ENCODE assay signal across 10 cellular contexts in the genomic region with DNA sequence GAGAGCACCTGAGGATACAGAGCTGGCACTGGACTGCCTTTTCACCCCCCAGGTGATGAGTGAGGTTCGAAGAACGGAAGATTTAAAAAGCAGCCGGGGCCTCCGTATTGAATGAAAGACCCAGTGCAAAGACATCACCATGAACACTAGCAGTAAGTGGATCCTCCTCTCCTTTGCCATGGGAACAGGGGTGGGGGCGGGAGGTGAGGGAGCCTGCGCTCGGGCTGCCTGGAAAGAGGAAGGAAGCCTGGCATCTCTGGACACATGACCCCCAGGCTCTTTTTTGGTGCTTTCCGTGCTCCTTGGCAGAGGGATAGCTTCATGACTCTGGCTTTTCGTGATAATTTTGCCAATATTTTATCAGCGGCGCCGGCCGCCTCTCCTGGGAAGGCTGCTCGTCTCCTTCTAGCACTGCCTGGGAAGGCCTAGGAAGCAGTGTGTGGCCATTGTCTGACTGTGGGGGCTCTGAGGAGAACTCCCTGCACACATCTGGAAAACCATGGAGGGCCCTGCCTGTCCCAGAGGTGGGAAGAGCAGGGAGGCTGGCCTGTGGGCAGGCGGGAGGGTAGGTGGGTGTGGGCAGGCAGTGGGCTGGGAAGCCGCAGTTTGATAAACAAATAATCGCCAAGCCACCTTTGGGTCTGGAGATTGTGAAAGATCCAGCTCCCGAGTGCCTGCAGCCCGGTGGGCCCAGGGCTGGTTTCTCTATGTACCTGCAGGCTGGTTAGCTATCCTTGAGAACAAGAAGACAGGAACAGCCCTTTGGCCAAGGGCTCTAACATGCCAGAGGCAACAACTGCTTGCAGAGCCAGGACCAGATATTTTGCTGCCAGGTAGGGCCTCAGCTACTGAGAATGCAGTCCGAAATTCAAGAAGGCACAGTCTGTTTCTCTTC. TPM values are rescaled to one million over a fixed set of nuclear protein-coding genes. Genes with fewer than 3 reads are reported as not detected.
A peak's percentile ranks its signal among the peaks of the same experiment; 100 is the strongest.
DNase-seq lines count a peak whose midpoint lies in the region; ATAC-seq and TF ChIP-seq lines count a peak whose summit lies in the region.
"Had no signal": no experiment of that assay in that cellular context is flagged by ENCODE, and none has a peak within 500 bp of the region (broad histone marks: within the 10 kb centered on the region; RNA-seq: fewer than 3 reads in every experiment).

No MANE protein-coding gene starts in this region.

- no peaks in the 10 kb centered on the region for H3K9me2 ChIP-seq in hepatocyte (replicated peaks; ENCODE audit: insufficient read depth)

- no peaks in the 10 kb centered on the region for H3K4me1 ChIP-seq in hepatocyte (ENCODE audit: insufficient read depth)

- no peaks in the 10 kb centered on the region for H3K36me3 Mint-ChIP-seq in activated naive CD4-positive, alpha-beta T cell treated with anti-CD3 and anti-CD28 coated beads, Interleukin-2, amount 10 ng/mL, durations not matched to agents 7 days and 5 days
- peaks cover 5% of the 10 kb centered on the region for H3K36me3 Mint-ChIP-seq in activated naive CD8-positive, alpha-beta T cell
- H3K36me3 Mint-ChIP-seq in activated T-helper 2 cell treated with anti-CD3 and anti-CD28 coated beads, Interferon-gamma antibody, Interleukin-2, Interleukin-4, amounts not matched to agents 10 μg/mL and 5 μg/mL and 100 μg/mL, durations not matched to agents 14 hours and 24 hours and 36 hours (ENCODE audit: low read depth): no peaks in the 10 kb centered on the region

- peak overlapping the region; percentile 78 for H3K4me3 ChIP-seq in hepatocyte

- H3K4me3 Mint-ChIP-seq in activated naive CD4-positive, alpha-beta T cell treated with anti-CD3 and anti-CD28 coated beads, Interleukin-2, amount 10 ng/mL, durations not matched to agents 7 days and 5 days: peak overlapping the region; percentile 12
- H3K4me3 Mint-ChIP-seq in activated naive CD8-positive, alpha-beta T cell: peak overlapping the region; percentile 62
- no peak overlapping the region for H3K4me3 Mint-ChIP-seq in activated T-helper 2 cell treated with anti-CD3 and anti-CD28 coated beads, Interferon-gamma antibody, Interleukin-2, Interleukin-4, amounts not matched to agents 10 μg/mL and 5 μg/mL and 100 μg/mL, durations not matched to agents 14 hours and 24 hours and 36 hours (ENCODE audit: low read depth)
- H3K4me3 Mint-ChIP-seq: central memory CD8-positive, alpha-beta T cell had no signal

- H3K27me3 Mint-ChIP-seq in activated naive CD4-positive, alpha-beta T cell treated with anti-CD3 and anti-CD28 coated beads, Interleukin-2, amount 10 ng/mL, durations not matched to agents 7 days and 5 days: peaks cover 41% of the 10 kb centered on the region
- peaks cover 15% of the 10 kb centered on the region for H3K27me3 Mint-ChIP-seq in activated naive CD8-positive, alpha-beta T cell
- H3K27me3 Mint-ChIP-seq in activated T-helper 2 cell treated with anti-CD3 and anti-CD28 coated beads, Interferon-gamma antibody, Interleukin-2, Interleukin-4, amounts not matched to agents 10 μg/mL and 5 μg/mL and 100 μg/mL, durations not matched to agents 14 hours and 24 hours and 36 hours (ENCODE audit: low read depth): peaks cover 37% of the 10 kb centered on the region

- H3K9me3 Mint-ChIP-seq in activated naive CD4-positive, alpha-beta T cell treated with anti-CD3 and anti-CD28 coated beads, Interleukin-2, amount 10 ng/mL, durations not matched to agents 7 days and 5 days: no peaks in the 10 kb centered on the region
- H3K9me3 Mint-ChIP-seq in activated naive CD8-positive, alpha-beta T cell (ENCODE audit: low read depth): no peaks in the 10 kb centered on the region
- H3K9me3 Mint-ChIP-seq in activated T-helper 2 cell treated with anti-CD3 and anti-CD28 coated beads, Interferon-gamma antibody, Interleukin-2, Interleukin-4, amounts not matched to agents 10 μg/mL and 5 μg/mL and 100 μg/mL, durations not matched to agents 14 hours and 24 hours and 36 hours: no peaks in the 10 kb centered on the region
- H3K9me3 Mint-ChIP-seq: central memory CD8-positive, alpha-beta T cell had no signal

- intact Hi-C loops in activated T-helper 2 cell treated with anti-CD3 and anti-CD28 coated beads, Interferon-gamma antibody, Interleukin-2, Interleukin-4, amounts not matched to agents 10 μg/mL and 5 μg/mL and 100 μg/mL, durations not matched to agents 14 hours and 24 hours and 36 hours (cut with micrococcal nuclease): loop anchor here (1.0 kb wide), 1 partner anchor 127 kb away; no protein-coding TSS in a partner anchor

- H4K20me1 ChIP-seq in hepatocyte (ENCODE audit: insufficient read depth, poor library complexity, severe bottlenecking): no peaks in the 10 kb centered on the region

- no peak for TF ChIP-seq CTCF in hepatocyte (IDR thresholded peaks at IDR 0.05; ENCODE audit: poor library complexity)

- peaks cover 9% of the 10 kb centered on the region for H3K27me3 ChIP-seq in hepatocyte

- H3K27ac Mint-ChIP-seq in activated naive CD4-positive, alpha-beta T cell treated with anti-CD3 and anti-CD28 coated beads, Interleukin-2, amount 10 ng/mL, durations not matched to agents 7 days and 5 days: no peak overlapping the region
- no peak overlapping the region for H3K27ac Mint-ChIP-seq in activated naive CD8-positive, alpha-beta T cell
- H3K27ac Mint-ChIP-seq in activated T-helper 2 cell treated with anti-CD3 and anti-CD28 coated beads, Interferon-gamma antibody, Interleukin-2, Interleukin-4, amounts not matched to agents 10 μg/mL and 5 μg/mL and 100 μg/mL, durations not matched to agents 14 hours and 24 hours and 36 hours: no peak overlapping the region

- peak overlapping the region; percentile 92 for H2AFZ ChIP-seq in hepatocyte

- WGBS in hepatocyte (ENCODE audit: low lambda C conversion rate, missing lambda C conversion rate): 69% methylated on average over 19 of the region's 20 CpGs

- no peaks in the 10 kb centered on the region for H3K36me3 ChIP-seq in hepatocyte (replicated peaks; ENCODE audit: insufficient read depth, low read depth)

- no peak for DNase-seq in activated naive CD4-positive, alpha-beta T cell treated with anti-CD3 and anti-CD28 coated beads, Interleukin-2, amount 10 ng/mL, durations not matched to agents 7 days and 5 days
- no peak for DNase-seq in activated naive CD4-positive, alpha-beta T cell treated with anti-CD3 and anti-CD28 coated beads, Interleukin-2, amount 50 U/mL, for 16 hours
- no peak for DNase-seq in hepatocyte (ENCODE audit: low spot score)
- DNase-seq in retina: peak; percentile 74
- DNase-seq in stimulated activated CD4-positive, alpha-beta T cell treated with anti-CD3 and anti-CD28 coated beads, Interleukin-1b, Interleukin-23, amount 100 ng/mL, for 48 hours: no peak
- no peak for DNase-seq in activated T-helper 2 cell treated with anti-CD3 and anti-CD28 coated beads, Interferon-gamma antibody, Interleukin-2, Interleukin-4, amounts not matched to agents 10 μg/mL and 5 μg/mL and 100 μg/mL, durations not matched to agents 14 hours and 24 hours and 36 hours (ENCODE audit: low spot score)

- no peak for ATAC-seq in GM18909 (IDR thresholded peaks at IDR 0.05; ENCODE audit: poor library complexity, unreplicated experiment)

- no peaks in the 10 kb centered on the region for H3K79me2 ChIP-seq in hepatocyte

- no peaks in the 10 kb centered on the region for H3K4me1 Mint-ChIP-seq in activated naive CD4-positive, alpha-beta T cell treated with anti-CD3 and anti-CD28 coated beads, Interleukin-2, amount 10 ng/mL, durations not matched to agents 7 days and 5 days
- H3K4me1 Mint-ChIP-seq in activated naive CD8-positive, alpha-beta T cell (ENCODE audit: low read depth): peaks cover 2% of the 10 kb centered on the region
- no peaks in the 10 kb centered on the region for H3K4me1 Mint-ChIP-seq in activated T-helper 2 cell treated with anti-CD3 and anti-CD28 coated beads, Interferon-gamma antibody, Interleukin-2, Interleukin-4, amounts not matched to agents 10 μg/mL and 5 μg/mL and 100 μg/mL, durations not matched to agents 14 hours and 24 hours and 36 hours (ENCODE audit: low read depth)
- H3K4me1 Mint-ChIP-seq: central memory CD8-positive, alpha-beta T cell had no signal

- H3K4me2 ChIP-seq in hepatocyte: peak overlapping the region; percentile 100

- no peak overlapping the region for H3K27ac ChIP-seq in hepatocyte

- CTCF ChIA-PET in activated naive CD4-positive, alpha-beta T cell treated with anti-CD3 and anti-CD28 coated beads, Interleukin-2, amount 10 ng/mL, durations not matched to agents 7 days and 5 days (lab: Charles Lee): interaction anchor here (0.7 to 9.8 kb wide), 11 partner anchors 19 to 172 kb away, joined by 3 to 144 read pairs (median 4); no protein-coding TSS in a partner anchor

- no peaks in the 10 kb centered on the region for H3K9me3 ChIP-seq in hepatocyte (ENCODE audit: low read depth)

RNA-seq across cellular contexts. Expression of a gene that starts 0.9 kb away (rescaled TPM):
- 7.0 and 7.3 TPM in 2 replicates for total RNA-seq in hepatocyte
- 7.8 and 8.1 TPM in 2 replicates for polyA plus RNA-seq in hepatocyte
- total RNA-seq in activated T-helper 2 cell treated with anti-CD3 and anti-CD28 coated beads, Interferon-gamma antibody, Interleukin-2, Interleukin-4, amounts not matched to agents 10 μg/mL and 5 μg/mL and 100 μg/mL, durations not matched to agents 14 hours and 24 hours and 36 hours: not detected in 2 replicates
- total RNA-seq: GM12878 had no signal
